In the genomic region with DNA sequence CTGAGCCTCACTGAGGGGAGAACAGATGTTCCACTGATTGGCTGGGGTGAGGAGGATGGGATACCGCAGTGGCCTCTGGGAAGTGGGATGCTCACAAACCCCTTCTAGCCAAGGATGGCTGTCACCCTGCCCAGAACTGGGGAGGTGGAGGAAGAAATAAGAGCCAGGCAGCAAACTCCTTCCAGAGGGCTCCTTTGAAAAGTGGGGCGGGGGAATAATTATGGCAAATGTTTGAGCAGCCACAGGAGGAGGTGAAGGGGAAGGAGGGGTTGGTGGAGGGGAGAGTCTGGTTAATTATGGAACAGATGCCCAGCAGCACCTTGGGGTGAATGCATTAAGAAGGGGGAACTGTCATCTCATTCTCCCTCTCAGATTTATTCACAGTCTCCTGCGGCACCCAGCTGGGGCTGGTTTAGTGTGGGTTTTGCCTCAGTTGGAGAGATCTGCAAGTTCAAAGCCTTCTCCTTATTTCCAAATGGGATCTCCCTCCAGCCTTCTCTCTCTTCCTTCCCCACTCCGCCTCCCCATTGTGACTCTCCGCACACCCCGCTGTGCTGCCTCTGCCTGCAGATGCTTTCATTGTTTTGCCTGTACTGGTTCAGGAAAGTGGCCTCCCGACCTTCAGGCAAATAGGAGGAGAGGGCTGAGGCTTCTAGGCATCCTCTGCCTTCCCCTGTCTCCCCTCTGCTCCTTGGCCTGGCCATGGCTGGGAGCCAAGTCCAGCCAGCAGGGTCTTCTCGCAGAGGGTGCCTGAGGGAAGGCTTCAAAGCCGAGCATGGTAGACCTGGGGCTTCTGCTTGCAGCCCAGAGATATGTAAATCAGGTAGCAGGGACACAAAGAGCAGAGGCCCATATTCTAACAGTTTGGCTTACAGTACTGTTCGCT, we compare ENCODE assay signal across 11 cellular contexts.
DNase-seq lines count a peak whose midpoint lies in the region; ATAC-seq and TF ChIP-seq lines count a peak whose summit lies in the region.
"Had no signal": no experiment of that assay in that cellular context is flagged by ENCODE, and none has a peak within 500 bp of the region (broad histone marks: within the 10 kb centered on the region; RNA-seq: fewer than 3 reads in every experiment).

No MANE protein-coding gene starts in this region.

- H3K27ac ChIP-seq in suprapubic skin, result no peak overlapping the region
- H3K27ac ChIP-seq: lower lobe of right lung, SK-N-MC, skin epidermis had no signal

- no peak for TF ChIP-seq CTCF in suprapubic skin (IDR thresholded peaks at IDR 0.05)
- no peak for TF ChIP-seq CTCF in omental fat pad (IDR thresholded peaks at IDR 0.05)

- H3K27me3 ChIP-seq in suprapubic skin, result no peaks in the 10 kb centered on the region

- H3K36me3 ChIP-seq in suprapubic skin, result no peaks in the 10 kb centered on the region
- H3K36me3 ChIP-seq: lower lobe of right lung had no signal

- no peak for TF ChIP-seq EP300 in suprapubic skin (IDR thresholded peaks at IDR 0.05)

- no peak overlapping the region for H3K4me3 Mint-ChIP-seq in stimulated activated effector memory CD8-positive, alpha-beta T cell treated with anti-CD3 and anti-CD28 coated beads, Interleukin-12 subunit alpha, Interleukin-12 subunit beta, amount 100 ng/mL, for 72 hours
- H3K4me3 Mint-ChIP-seq: activated T-cell treated with anti-CD3 and anti-CD28 coated beads, Interleukin-2, amount 50 U/mL, for 4 hours had no signal

- no peaks in the 10 kb centered on the region for H3K4me1 Mint-ChIP-seq in stimulated activated effector memory CD8-positive, alpha-beta T cell treated with anti-CD3 and anti-CD28 coated beads, Interleukin-12 subunit alpha, Interleukin-12 subunit beta, amount 100 ng/mL, for 72 hours

- ATAC-seq in GM19351 (IDR thresholded peaks at IDR 0.05; ENCODE audit: unreplicated experiment) (peak; percentile 84), HG02840 (IDR thresholded peaks at IDR 0.05; ENCODE audit: low FRiP score, unreplicated experiment) (peak; percentile 53), omental fat pad (ENCODE audit: low FRiP score) (no peak)
- peak; percentile 23 for ATAC-seq in stimulated activated effector memory CD8-positive, alpha-beta T cell treated with anti-CD3 and anti-CD28 coated beads, Interleukin-12 subunit alpha, Interleukin-12 subunit beta, amount 100 ng/mL, for 72 hours
- ATAC-seq: lower lobe of right lung had no signal

- H3K27ac Mint-ChIP-seq in stimulated activated effector memory CD8-positive, alpha-beta T cell treated with anti-CD3 and anti-CD28 coated beads, Interleukin-12 subunit alpha, Interleukin-12 subunit beta, amount 100 ng/mL, for 72 hours, result no peak overlapping the region

- no peaks in the 10 kb centered on the region for H3K36me3 Mint-ChIP-seq in stimulated activated effector memory CD8-positive, alpha-beta T cell treated with anti-CD3 and anti-CD28 coated beads, Interleukin-12 subunit alpha, Interleukin-12 subunit beta, amount 100 ng/mL, for 72 hours

- H3K9me3 Mint-ChIP-seq in stimulated activated effector memory CD8-positive, alpha-beta T cell treated with anti-CD3 and anti-CD28 coated beads, Interleukin-12 subunit alpha, Interleukin-12 subunit beta, amount 100 ng/mL, for 72 hours, result no peaks in the 10 kb centered on the region
- H3K9me3 Mint-ChIP-seq: activated T-cell treated with anti-CD3 and anti-CD28 coated beads, Interleukin-2, amount 50 U/mL, for 4 hours had no signal

- peak; percentile 77 for DNase-seq in NCI-H1417 treated with DMSO at 0.1 percent for 48 hours (lab: John Stamatoyannopoulos, UW)
- DNase-seq in stimulated activated effector memory CD8-positive, alpha-beta T cell treated with anti-CD3 and anti-CD28 coated beads, Interleukin-12 subunit alpha, Interleukin-12 subunit beta, amount 100 ng/mL, for 72 hours (ENCODE audit: low spot score in 2 of 2), result no peak
- no peak for DNase-seq in suprapubic skin (ENCODE audit: low spot score in 2 of 2)
- no peak for DNase-seq in HCEC 1CT
- no peak for DNase-seq in omental fat pad (ENCODE audit: low spot score)
- DNase-seq: activated T-cell treated with anti-CD3 and anti-CD28 coated beads, Interleukin-2, amount 50 U/mL, for 4 hours; lower lobe of right lung had no signal

- no peaks in the 10 kb centered on the region for H3K9me3 ChIP-seq in suprapubic skin
- H3K9me3 ChIP-seq: lower lobe of right lung had no signal

- 42% methylated on average over 10 of the region's 10 CpGs for WGBS in suprapubic skin

- H3K4me1 ChIP-seq in suprapubic skin, result no peaks in the 10 kb centered on the region
- H3K4me1 ChIP-seq: lower lobe of right lung had no signal

- no peak for TF ChIP-seq POLR2A in suprapubic skin (IDR thresholded peaks at IDR 0.05)

- H3K4me3 ChIP-seq in suprapubic skin, result no peak overlapping the region
- H3K4me3 ChIP-seq: lower lobe of right lung, SK-N-MC, skin epidermis had no signal
